ENCODE assay signal across 1 cellular context in the genomic region with DNA sequence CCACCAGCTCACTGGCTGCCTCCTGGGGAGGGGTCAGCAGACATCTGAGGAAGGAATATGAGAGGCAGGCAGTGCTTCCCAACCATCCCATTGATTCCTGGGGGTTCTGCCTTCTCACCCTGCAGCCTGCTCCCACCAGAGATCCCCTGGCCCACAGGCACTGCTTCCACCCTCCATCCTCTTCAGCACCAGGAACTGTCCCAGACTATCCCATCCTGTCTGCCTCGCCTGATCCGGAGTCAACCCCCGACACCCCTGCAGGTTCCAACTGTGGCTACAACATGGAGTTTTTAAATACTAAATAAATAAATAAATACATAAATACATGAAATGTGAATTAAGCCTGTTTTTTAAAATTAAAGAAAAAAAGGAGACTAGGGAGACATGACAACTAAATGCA.
TF ChIP-seq lines count a peak whose summit lies in the region.

No MANE protein-coding gene starts in this region.

TF ChIP-seq in HEK293, 187 proteins besides CTCF, POLR2A, EP300 and RAD21 (continued from another document):
- peak; percentile 58; the same call in 1 of the 2 replicates for TF ChIP-seq REST (tag by site-specific recombination; IDR thresholded peaks at IDR 0.05)
